In genomic region chr7:27211084-27211446, GRCh38 we compare ENCODE assay signal across 1 cellular context.
TF ChIP-seq lines count a peak whose summit lies in the region.

No MANE protein-coding gene starts in this region.

TF ChIP-seq in A549, 52 proteins besides CTCF, POLR2A, EP300 and RAD21 (continued from another document):
- TF ChIP-seq MAX (IDR thresholded peaks at IDR 0.05) (no peak), ZNF302 (CRISPR knock-in tag; IDR thresholded peaks at IDR 0.05) (no peak), SMC3 (IDR thresholded peaks at IDR 0.05) (no peak), NPAS2 (CRISPR knock-in tag; IDR thresholded peaks at IDR 0.05; ENCODE audit: borderline replicate concordance) (no peak), HEYL (CRISPR knock-in tag; IDR thresholded peaks at IDR 0.05) (no peak)
